Comparison of ENCODE assay signal across 8 cellular contexts in the genomic region with DNA sequence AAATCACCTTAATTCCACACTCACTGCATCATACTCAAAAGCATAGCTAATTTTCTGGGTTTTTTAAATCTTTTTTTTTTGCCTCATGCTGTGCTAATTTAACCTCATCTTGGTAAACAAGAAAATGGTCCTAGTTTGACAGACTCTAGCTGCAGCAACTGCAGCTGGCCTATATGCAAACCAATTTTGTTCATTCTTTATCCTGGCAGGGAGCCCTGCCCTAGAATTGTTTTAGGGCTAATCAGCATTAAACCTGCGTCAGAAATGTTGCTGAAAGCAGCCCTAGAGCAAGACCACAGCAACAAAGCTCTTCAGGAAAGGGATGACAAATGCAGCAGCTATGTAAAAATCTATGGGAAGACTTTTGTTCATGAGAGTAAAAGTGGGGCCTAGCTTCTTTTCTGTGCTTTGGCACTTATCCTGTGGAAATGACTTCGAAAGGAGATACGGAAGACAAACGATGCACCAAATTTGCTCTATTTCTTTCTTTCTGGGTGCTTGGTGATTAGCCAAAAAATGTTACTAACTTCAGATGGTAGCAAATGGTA.
A peak's percentile ranks its signal among the peaks of the same experiment; 100 is the strongest.
DNase-seq lines count a peak whose midpoint lies in the region; ATAC-seq and TF ChIP-seq lines count a peak whose summit lies in the region.

No MANE protein-coding gene starts in this region.

- H3K79me1 ChIP-seq in IMR-90 (ENCODE audit: low read depth in 1 of 2, low read length in 2 of 2): peaks cover 30 to 62% of the 10 kb centered on the region in 2 experiments

- peak overlapping the region; percentile 89; the same call in 1 of the 2 replicates for H3K4ac ChIP-seq in IMR-90 (ENCODE audit: low read depth, low read length)

- peak overlapping the region; percentile 53; the same call in 1 of the 2 replicates for H3K14ac ChIP-seq in IMR-90 (replicated peaks; ENCODE audit: low read depth, low read length)

- H3K36me3 ChIP-seq in IMR-90 (ENCODE audit: control insufficient read depth, insufficient read depth, low read length): no peaks in the 10 kb centered on the region

- H2AK5ac ChIP-seq in IMR-90 (ENCODE audit: low read depth, low read length): no peak overlapping the region

- peak overlapping the region; percentile 97 for H2BK120ac ChIP-seq in IMR-90 (ENCODE audit: low read depth, low read length)

- peak overlapping the region; percentile 88 for H3K56ac ChIP-seq in IMR-90 (ENCODE audit: extremely low read depth, insufficient read depth, low read length)

- H3K4me3 ChIP-seq in IMR-90 (ENCODE audit: insufficient read depth, low read depth, low read length): no peak overlapping the region

- CTCF ChIA-PET in IMR-90 (lab: Yijun Ruan, JAX): interaction anchor here (1.1 kb wide), 2 partner anchors 13 to 72 kb away, joined by 3 read pairs; a partner anchor contains a TSS
- CTCF ChIA-PET in WTC11 (lab: Charles Lee): interaction anchor here (1.0 to 1.9 kb wide), 5 partner anchors 8 to 247 kb away, joined by 3 to 7 read pairs (median 4); a partner anchor contains a TSS
- CTCF ChIA-PET in activated naive CD4-positive, alpha-beta T cell treated with anti-CD3 and anti-CD28 coated beads, Interleukin-2, amount 10 ng/mL, durations not matched to agents 7 days and 5 days (lab: Charles Lee): interaction anchor here (0.6 kb wide), 1 partner anchor 34 kb away, joined by 3 read pairs; no protein-coding TSS in a partner anchor

- DNase-seq in A172 (ENCODE audit: low spot score): peak; percentile 96
- DNase-seq in IMR-90: peak; percentile 100
- peak; percentile 31 for DNase-seq in WTC11 (ENCODE audit: low spot score)
- DNase-seq in inferior parietal cortex (ENCODE audit: extremely low spot score): peak; percentile 63
- DNase-seq in stimulated activated CD4-positive, alpha-beta T cell treated with anti-CD3 and anti-CD28 coated beads, Interleukin-2, amount 100 ng/mL, for 48 hours: no peak
- no peak for DNase-seq in germinal center (ENCODE audit: low spot score)
- DNase-seq in activated naive CD4-positive, alpha-beta T cell treated with anti-CD3 and anti-CD28 coated beads, Interleukin-2, amount 10 ng/mL, durations not matched to agents 7 days and 5 days: no peak
- DNase-seq in NCI-H2171 treated with DMSO at 0.1 percent for 48 hours (lab: John Stamatoyannopoulos, UW): no peak

- peak; percentile 88 for ATAC-seq in IMR-90 (ENCODE audit: low read depth)
- ATAC-seq in WTC11: peak; percentile 76

- dilution Hi-C loops in IMR-90 (cut with HindIII; ENCODE audit: low sequenced_read_pairs, unreplicated experiment): no loop called here

- in situ Hi-C loops in IMR-90 (cut with MboI; ENCODE audit: low sequenced_read_pairs): loop anchor here (10.0 kb wide), 1 partner anchor 64 kb away; no protein-coding TSS in a partner anchor

- peak overlapping the region; percentile 98 for H2BK5ac ChIP-seq in IMR-90 (ENCODE audit: low read depth, low read length, poor library complexity, severe bottlenecking)

- no peaks in the 10 kb centered on the region for H3K27me3 Mint-ChIP-seq in WTC11 (ENCODE audit: low read depth)
- H3K27me3 Mint-ChIP-seq in activated naive CD4-positive, alpha-beta T cell treated with anti-CD3 and anti-CD28 coated beads, Interleukin-2, amount 10 ng/mL, durations not matched to agents 7 days and 5 days: peaks cover 3% of the 10 kb centered on the region

- 0% methylated on average over 1 of the region's 4 CpGs; no CpG with 5 or more reads in 1 of the 2 experiments for WGBS in IMR-90 (ENCODE audit: extremely low coverage in 2 of 2, insufficient read length in 1 of 2), 2 experiments

- peak overlapping the region; percentile 98 for H3K18ac ChIP-seq in IMR-90 (ENCODE audit: low read depth, low read length)

- H3K23ac ChIP-seq in IMR-90 (ENCODE audit: low read depth, low read length): peak overlapping the region; percentile 90

- intact Hi-C loops in IMR-90 (cut with micrococcal nuclease): loop anchor here (2.0 kb wide), 1 partner anchor 72 kb away; a partner anchor contains a TSS

- POLR2A ChIA-PET in IMR-90 (lab: Charles Lee; ENCODE audit: unreplicated experiment): interaction anchor here (0.5 kb wide), 2 partner anchors 11 to 38 kb away, joined by 4 to 5 read pairs; no protein-coding TSS in a partner anchor
- POLR2A ChIA-PET in WTC11 (lab: Charles Lee): interaction anchor here (0.6 to 1.3 kb wide), 5 partner anchors 11 to 148 kb away, joined by 3 to 4 read pairs (median 3); no protein-coding TSS in a partner anchor

- peak overlapping the region; percentile 96 for H3K27ac Mint-ChIP-seq in WTC11
- no peak overlapping the region for H3K27ac Mint-ChIP-seq in activated naive CD4-positive, alpha-beta T cell treated with anti-CD3 and anti-CD28 coated beads, Interleukin-2, amount 10 ng/mL, durations not matched to agents 7 days and 5 days

- H3K27ac ChIP-seq in IMR-90 (ENCODE audit: insufficient read depth, low read length): peak overlapping the region; percentile 94; the same call in 1 of the 2 replicates

- H2AK9ac ChIP-seq in IMR-90 (replicated peaks; ENCODE audit: low read depth, low read length, poor library complexity): no peak overlapping the region

- peak overlapping the region; percentile 70 to 94 for H4K8ac ChIP-seq in IMR-90 (ENCODE audit: low read depth in 2 of 2, low read length in 2 of 2)

- H3K9me3 Mint-ChIP-seq in WTC11: no peaks in the 10 kb centered on the region
- H3K9me3 Mint-ChIP-seq in activated naive CD4-positive, alpha-beta T cell treated with anti-CD3 and anti-CD28 coated beads, Interleukin-2, amount 10 ng/mL, durations not matched to agents 7 days and 5 days: no peaks in the 10 kb centered on the region

- H3K4me1 Mint-ChIP-seq in WTC11: peaks cover 65% of the 10 kb centered on the region
- H3K4me1 Mint-ChIP-seq in activated naive CD4-positive, alpha-beta T cell treated with anti-CD3 and anti-CD28 coated beads, Interleukin-2, amount 10 ng/mL, durations not matched to agents 7 days and 5 days: no peaks in the 10 kb centered on the region

- H4K20me1 ChIP-seq in IMR-90 (ENCODE audit: insufficient read depth, low read length): no peaks in the 10 kb centered on the region; the same call in 1 of the 2 replicates

- peak overlapping the region; percentile 67; the same call in 1 of the 2 replicates for H3K4me2 ChIP-seq in IMR-90 (ENCODE audit: low read depth, low read length)

- H4K91ac ChIP-seq in IMR-90 (ENCODE audit: insufficient read depth, low read depth, low read length): peak overlapping the region; percentile 59; the same call in 1 of the 2 replicates

- 0 out of 3 replicates have a peak overlapping the region, but pooled peaks have one; percentile 17 for H2BK15ac ChIP-seq in IMR-90 (ENCODE audit: low read depth, low read length)

- no peaks in the 10 kb centered on the region for H3K36me3 Mint-ChIP-seq in WTC11
- H3K36me3 Mint-ChIP-seq in activated naive CD4-positive, alpha-beta T cell treated with anti-CD3 and anti-CD28 coated beads, Interleukin-2, amount 10 ng/mL, durations not matched to agents 7 days and 5 days: no peaks in the 10 kb centered on the region

- no TSS peak for BruUV-seq in IMR-90 (replicated peaks; lab: Mats Ljungman, UMichigan)

- no peak; the same call in none of the 2 replicates for TF ChIP-seq RAD21 in IMR-90 (IDR thresholded peaks at IDR 0.05; ENCODE audit: low read length)

- peak overlapping the region; percentile 46 for H3K4me3 Mint-ChIP-seq in WTC11
- no peak overlapping the region for H3K4me3 Mint-ChIP-seq in activated naive CD4-positive, alpha-beta T cell treated with anti-CD3 and anti-CD28 coated beads, Interleukin-2, amount 10 ng/mL, durations not matched to agents 7 days and 5 days

- peak overlapping the region; percentile 64; the same call in 1 of the 2 replicates for H3K9ac ChIP-seq in IMR-90 (ENCODE audit: low read depth, low read length)

- no peak overlapping the region for H2AFZ ChIP-seq in IMR-90 (replicated peaks; ENCODE audit: low read length, poor library complexity)

- H3K9me1 ChIP-seq in IMR-90 (ENCODE audit: insufficient read depth, low read length): peaks cover 9% of the 10 kb centered on the region

- peak overlapping the region; percentile 98; the same call in 1 of the 2 replicates for H2BK20ac ChIP-seq in IMR-90 (ENCODE audit: low read depth, low read length)

- H3K4me1 ChIP-seq in IMR-90 (ENCODE audit: control insufficient read depth, insufficient read depth, low read length): peaks cover 23% of the 10 kb centered on the region

- TF ChIP-seq CTCF in IMR-90 (conservative IDR thresholded peaks at IDR 0.05; ENCODE audit: low read depth, low read length) (no peak), WTC11 (IDR thresholded peaks at IDR 0.05) (no peak)

- peak; percentile 70 for TF ChIP-seq POLR2A in IMR-90 (IDR thresholded peaks at IDR 0.05; ENCODE audit: low read depth, low read length)

- no peaks in the 10 kb centered on the region for H3K9me3 ChIP-seq in IMR-90 (ENCODE audit: control insufficient read depth, insufficient read depth, low read length)

- H4K5ac ChIP-seq in IMR-90 (ENCODE audit: low read depth, low read length): peak overlapping the region; percentile 52; the same call in 1 of the 2 replicates

- no peaks in the 10 kb centered on the region for H3K27me3 ChIP-seq in IMR-90 (ENCODE audit: control insufficient read depth, insufficient read depth, low read length)

TF ChIP-seq in IMR-90, 13 proteins besides CTCF, POLR2A, EP300 and RAD21 (continues in another document):
- TF ChIP-seq FOS (IDR thresholded peaks at IDR 0.05; ENCODE audit: low read depth, low read length) (peak; percentile 94), CEBPB (IDR thresholded peaks at IDR 0.05; ENCODE audit: low read depth, low read length) (peak; percentile 89), MXI1 (IDR thresholded peaks at IDR 0.05; ENCODE audit: borderline replicate concordance, low read depth, low read length) (0 out of 2 replicates have a peak, but pooled peaks have one; percentile 19), BHLHE40 (IDR thresholded peaks at IDR 0.05; ENCODE audit: low read depth, low read length) (0 out of 2 replicates have a peak, but pooled peaks have one; percentile 31)

TF ChIP-seq in WTC11, 78 proteins besides CTCF, POLR2A, EP300 and RAD21 (continues in another document):
- TF ChIP-seq, protein P1, sequence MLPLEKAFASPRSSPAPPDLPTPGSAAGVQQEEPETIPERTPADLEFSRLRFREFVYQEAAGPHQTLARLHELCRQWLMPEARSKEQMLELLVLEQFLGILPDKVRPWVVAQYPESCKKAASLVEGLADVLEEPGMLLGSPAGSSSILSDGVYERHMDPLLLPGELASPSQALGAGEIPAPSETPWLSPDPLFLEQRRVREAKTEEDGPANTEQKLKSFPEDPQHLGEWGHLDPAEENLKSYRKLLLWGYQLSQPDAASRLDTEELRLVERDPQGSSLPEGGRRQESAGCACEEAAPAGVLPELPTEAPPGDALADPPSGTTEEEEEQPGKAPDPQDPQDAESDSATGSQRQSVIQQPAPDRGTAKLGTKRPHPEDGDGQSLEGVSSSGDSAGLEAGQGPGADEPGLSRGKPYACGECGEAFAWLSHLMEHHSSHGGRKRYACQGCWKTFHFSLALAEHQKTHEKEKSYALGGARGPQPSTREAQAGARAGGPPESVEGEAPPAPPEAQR (CRISPR knock-in tag; IDR thresholded peaks at IDR 0.05): no peak
- TF ChIP-seq GTF2I (CRISPR knock-in tag; conservative IDR thresholded peaks at IDR 0.05): no peak
- TF ChIP-seq MYBL2 (CRISPR knock-in tag; IDR thresholded peaks at IDR 0.05): no peak
- TF ChIP-seq, protein P2, sequence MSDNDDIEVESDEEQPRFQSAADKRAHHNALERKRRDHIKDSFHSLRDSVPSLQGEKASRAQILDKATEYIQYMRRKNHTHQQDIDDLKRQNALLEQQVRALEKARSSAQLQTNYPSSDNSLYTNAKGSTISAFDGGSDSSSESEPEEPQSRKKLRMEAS (CRISPR knock-in tag; IDR thresholded peaks at IDR 0.05): no peak

Comparison
In these comparisons a context has a peak if more than half of its experiments do, and no peak if none do; other contexts are left out.
1. DNase-seq: peak in A172 (single experiment), IMR-90 (single experiment), WTC11 (single experiment) and inferior parietal cortex (single experiment); none in stimulated activated CD4-positive, alpha-beta T cell treated with anti-CD3 and anti-CD28 coated beads, Interleukin-2, amount 100 ng/mL, for 48 hours (0 of 2), germinal center (single experiment), activated naive CD4-positive, alpha-beta T cell treated with anti-CD3 and anti-CD28 coated beads, Interleukin-2, amount 10 ng/mL, durations not matched to agents 7 days and 5 days (single experiment) and NCI-H2171 treated with DMSO at 0.1 percent for 48 hours (single experiment).